In the genomic region with DNA sequence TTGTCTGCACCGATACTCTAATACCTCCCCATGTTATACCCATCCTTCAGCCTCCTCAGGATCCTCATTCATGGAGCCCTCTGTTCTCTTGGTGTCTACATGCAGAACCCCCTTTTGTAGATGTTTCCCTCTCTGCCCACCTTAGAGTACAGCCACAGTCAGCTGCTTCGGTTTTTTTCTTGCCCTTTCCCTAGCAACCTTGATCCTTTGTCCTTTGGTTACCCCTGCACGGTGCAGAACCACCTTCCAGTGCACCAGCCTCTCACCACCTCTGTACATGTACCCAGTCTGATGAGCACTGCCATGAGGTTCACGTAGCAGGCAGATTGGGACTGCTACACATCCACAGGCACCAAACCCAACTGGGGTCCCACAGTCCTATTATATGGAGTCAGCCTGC, we compare ENCODE assay signal across 28 cellular contexts. TPM values are rescaled to one million over a fixed set of nuclear protein-coding genes. Genes with fewer than 3 reads are reported as not detected.
"Had no signal": no experiment of that assay in that cellular context is flagged by ENCODE, and none has a peak within 500 bp of the region (broad histone marks: within the 10 kb centered on the region; RNA-seq: fewer than 3 reads in every experiment).

No MANE protein-coding gene starts in this region.

- H3K9me3 ChIP-seq: gastrocnemius medialis, heart left ventricle, left ventricle myocardium inferior, lower lobe of right lung, ovary, psoas muscle, sigmoid colon, suprapubic skin, transverse colon had no signal

- H3K27ac Mint-ChIP-seq: endodermal cell had no signal

- H3K4me1 ChIP-seq: lower lobe of right lung, psoas muscle, suprapubic skin had no signal

- H2AFZ ChIP-seq: hepatocyte had no signal

- H3K4me3 Mint-ChIP-seq: endodermal cell; naive thymus-derived CD8-positive, alpha-beta T cell; neural crest cell; stimulated activated naive CD8-positive, alpha-beta T cell treated with anti-CD3 and anti-CD28 coated beads, Interleukin-15, amount 100 ng/mL, for 72 hours had no signal

- DNase-seq: effector CD8-positive, alpha-beta T cell; endodermal cell; foreskin fibroblast; gastrocnemius medialis; heart left ventricle; kidney; left ventricle myocardium inferior; lower lobe of right lung; naive thymus-derived CD8-positive, alpha-beta T cell; ovary; posterior cingulate gyrus; psoas muscle; right cardiac atrium; sigmoid colon; stimulated activated CD4-positive, alpha-beta T cell treated with anti-CD3 and anti-CD28 coated beads, Interleukin-4, amount 100 ng/mL, for 4 hours; stimulated activated naive CD4-positive, alpha-beta T cell; stimulated activated naive CD8-positive, alpha-beta T cell treated with anti-CD3 and anti-CD28 coated beads, Interleukin-15, amount 100 ng/mL, for 72 hours; transverse colon had no signal

- H3K27me3 Mint-ChIP-seq: naive thymus-derived CD8-positive, alpha-beta T cell; stimulated activated naive CD8-positive, alpha-beta T cell treated with anti-CD3 and anti-CD28 coated beads, Interleukin-15, amount 100 ng/mL, for 72 hours had no signal

- H3K27ac ChIP-seq: epithelial cell of prostate, gastrocnemius medialis, heart left ventricle, hepatocyte, left ventricle myocardium inferior, lower lobe of right lung, ovary, psoas muscle, sigmoid colon, suprapubic skin, transverse colon had no signal

- H3K4me3 ChIP-seq: gastrocnemius medialis, heart left ventricle, hepatocyte, left ventricle myocardium inferior, lower lobe of right lung, ovary, psoas muscle, sigmoid colon, suprapubic skin, transverse colon had no signal

- H3K27me3 ChIP-seq: gastrocnemius medialis, heart left ventricle, hepatocyte, ovary, sigmoid colon, suprapubic skin, transverse colon had no signal

- H3K36me3 ChIP-seq: gastrocnemius medialis, left ventricle myocardium inferior, ovary, sigmoid colon, suprapubic skin, transverse colon had no signal

- H3K4me2 ChIP-seq: hepatocyte had no signal

- ATAC-seq: esophagus mucosa; gastrocnemius medialis; heart left ventricle; lower lobe of right lung; naive thymus-derived CD8-positive, alpha-beta T cell; psoas muscle; right cardiac atrium; stimulated activated naive CD8-positive, alpha-beta T cell treated with anti-CD3 and anti-CD28 coated beads, Interleukin-15, amount 100 ng/mL, for 72 hours had no signal

- H3K9me3 Mint-ChIP-seq: endodermal cell; naive thymus-derived CD8-positive, alpha-beta T cell; neural crest cell; stimulated activated naive CD8-positive, alpha-beta T cell treated with anti-CD3 and anti-CD28 coated beads, Interleukin-15, amount 100 ng/mL, for 72 hours had no signal

RNA-seq across cellular contexts. Expression of gene TMEM239, which starts 31.6 kb away (rescaled TPM):
- total RNA-seq: cardiac septum; endodermal cell; esophagus mucosa; gastrocnemius medialis; glomerular endothelial cell; heart left ventricle; hepatocyte; kidney; left ventricle myocardium inferior; lower lobe of right lung; myocyte; naive thymus-derived CD8-positive, alpha-beta T cell; neural crest cell; ovary; psoas muscle; renal cortical epithelial cell; right cardiac atrium; skeletal muscle tissue; transverse colon had no signal
- polyA plus RNA-seq: heart left ventricle; hepatocyte; naive thymus-derived CD8-positive, alpha-beta T cell; ovary; psoas muscle; right cardiac atrium; sigmoid colon had no signal

RNA-seq across cellular contexts. Expression of gene C20orf141, which starts 33.0 kb away (rescaled TPM):
- total RNA-seq: cardiac septum; endodermal cell; esophagus mucosa; gastrocnemius medialis; glomerular endothelial cell; heart left ventricle; hepatocyte; kidney; left ventricle myocardium inferior; lower lobe of right lung; myocyte; naive thymus-derived CD8-positive, alpha-beta T cell; neural crest cell; psoas muscle; renal cortical epithelial cell; right cardiac atrium; sigmoid colon; skeletal muscle tissue; suprapubic skin; transverse colon had no signal
- polyA plus RNA-seq: heart left ventricle; hepatocyte; naive thymus-derived CD8-positive, alpha-beta T cell; ovary; psoas muscle; right cardiac atrium had no signal
